9 cellular contexts compared by ENCODE assay signal in genomic region chr9:88988796-88989641, GRCh38. TPM values are rescaled to one million over a fixed set of nuclear protein-coding genes. Genes with fewer than 3 reads are reported as not detected.
DNase-seq lines count a peak whose midpoint lies in the region; ATAC-seq, FAIRE-seq and TF ChIP-seq lines count a peak whose summit lies in the region.
"Had no signal": no experiment of that assay in that cellular context is flagged by ENCODE, and none has a peak within 500 bp of the region (broad histone marks: within the 10 kb centered on the region; RNA-seq: fewer than 3 reads in every experiment).

No MANE protein-coding gene starts in this region.

- H3K27ac ChIP-seq in WERI-Rb-1, result no peak overlapping the region
- H3K27ac ChIP-seq: cardiac muscle cell had no signal

- no peaks in the 10 kb centered on the region for H3K36me3 Mint-ChIP-seq in central memory CD8-positive, alpha-beta T cell (ENCODE audit: insufficient read depth)

- peak overlapping the region; percentile 10 for H3K4me3 Mint-ChIP-seq in central memory CD8-positive, alpha-beta T cell

- H3K27ac Mint-ChIP-seq in central memory CD8-positive, alpha-beta T cell (ENCODE audit: low read depth), result no peak overlapping the region

- peaks cover 65% of the 10 kb centered on the region for H3K27me3 Mint-ChIP-seq in central memory CD8-positive, alpha-beta T cell

- no peak for TF ChIP-seq CTCF in WERI-Rb-1 (IDR thresholded peaks at IDR 0.05; ENCODE audit: low read depth, low read length)

- no peaks in the 10 kb centered on the region for H3K9me3 Mint-ChIP-seq in central memory CD8-positive, alpha-beta T cell

- TF ChIP-seq POLR2A in GM12892 (IDR thresholded peaks at IDR 0.05; ENCODE audit: low read depth, low read length), result no peak

- H3K4me3 ChIP-seq in WERI-Rb-1 (ENCODE audit: low read depth, low read length) (no peak overlapping the region), MG63 (no peak overlapping the region)
- H3K4me3 ChIP-seq: cardiac muscle cell had no signal

- no peaks in the 10 kb centered on the region for H3K9me3 ChIP-seq in WERI-Rb-1 (ENCODE audit: severe bottlenecking)
- no peaks in the 10 kb centered on the region for H3K9me3 ChIP-seq in MG63

- peak; percentile 65 for ATAC-seq in central memory CD8-positive, alpha-beta T cell (replicated peaks; ENCODE audit: extremely low read depth, poor library complexity, severe bottlenecking)
- ATAC-seq in HG02884 (IDR thresholded peaks at IDR 0.05; ENCODE audit: unreplicated experiment), result no peak

- no peak for FAIRE-seq in GM12892 (lab: Jason Lieb, UNC)

- peaks cover 15% of the 10 kb centered on the region for H3K4me1 Mint-ChIP-seq in central memory CD8-positive, alpha-beta T cell

- peak; percentile 64 for DNase-seq in EL
- DNase-seq in M059J (ENCODE audit: low read depth), result peak; percentile 55
- DNase-seq in central memory CD8-positive, alpha-beta T cell (ENCODE audit: low spot score in 2 of 2), result no peak
- peak; percentile 30 for DNase-seq in non-pigmented ciliary epithelial cell (ENCODE audit: low read depth)
- no peak for DNase-seq in WERI-Rb-1
- no peak for DNase-seq in MG63
- DNase-seq in GM12892 (ENCODE audit: insufficient read length), result no peak

- H3K36me3 ChIP-seq in WERI-Rb-1, result no peaks in the 10 kb centered on the region
- H3K36me3 ChIP-seq in MG63, result peaks cover 8% of the 10 kb centered on the region
- H3K36me3 ChIP-seq: cardiac muscle cell had no signal

- H3K27me3 ChIP-seq in WERI-Rb-1 (ENCODE audit: insufficient read depth, low read depth, severe bottlenecking), result no peaks in the 10 kb centered on the region
- H3K27me3 ChIP-seq in MG63, result no peaks in the 10 kb centered on the region
- H3K27me3 ChIP-seq: cardiac muscle cell had no signal

RNA-seq across cellular contexts. Expression of gene S1PR3, which starts 2.2 kb away (rescaled TPM):
- 10.1 and 20.5 TPM in 2 replicates for total RNA-seq in M059J (2014; rRNA removed; shearing (Covaris generic))
- 38.7 and 45.1 TPM in 2 replicates for total RNA-seq in MG63 (2014; rRNA removed; shearing (Covaris generic); ENCODE audit: low replicate concordance)
- polyA plus RNA-seq in GM12892 (2012; ENCODE audit: missing spikeins), result 0.08 TPM

Comparison
In these comparisons a context has a peak if more than half of its experiments do, and no peak if none do; other contexts are left out.
1. DNase-seq: peak in EL (single experiment), M059J (single experiment) and non-pigmented ciliary epithelial cell (single experiment); none in central memory CD8-positive, alpha-beta T cell (0 of 2), WERI-Rb-1 (single experiment), MG63 (single experiment) and GM12892 (single experiment).